Comparison of ENCODE assay signal across 15 cellular contexts in genomic region chr2:200369886-200370285, GRCh38.
"Had no signal": no experiment of that assay in that cellular context is flagged by ENCODE, and none has a peak within 500 bp of the region (broad histone marks: within the 10 kb centered on the region; RNA-seq: fewer than 3 reads in every experiment).

No MANE protein-coding gene starts in this region.

- DNase-seq: activated CD4-positive, alpha-beta memory T cell treated with anti-CD3 and anti-CD28 coated beads for 36 hours; activated gamma-delta T cell; activated T-cell treated with anti-CD3 and anti-CD28 coated beads, Interleukin-2, amount 50 U/mL, for 48 hours; amygdala; brain microvascular endothelial cell; foreskin melanocyte; head of caudate nucleus; kidney; midbrain; right cardiac atrium; tibial artery had no signal

- H3K27ac Mint-ChIP-seq: activated CD4-positive, alpha-beta memory T cell treated with anti-CD3 and anti-CD28 coated beads for 36 hours; activated naive CD8-positive, alpha-beta T cell; stimulated activated effector memory CD8-positive, alpha-beta T cell treated with anti-CD3 and anti-CD28 coated beads, Interleukin-12 subunit alpha, Interleukin-12 subunit beta, amount 100 ng/mL, for 72 hours had no signal

- H3K9me3 ChIP-seq: tibial artery had no signal

- H3K36me3 ChIP-seq: tibial artery had no signal

- H3K27ac ChIP-seq: brain microvascular endothelial cell, parathyroid adenoma, tibial artery had no signal

- H2AFZ ChIP-seq: parathyroid adenoma had no signal

- H3K9ac ChIP-seq: parathyroid adenoma had no signal

- H3K9me3 Mint-ChIP-seq: activated CD4-positive, alpha-beta memory T cell treated with anti-CD3 and anti-CD28 coated beads for 36 hours; stimulated activated effector memory CD8-positive, alpha-beta T cell treated with anti-CD3 and anti-CD28 coated beads, Interleukin-12 subunit alpha, Interleukin-12 subunit beta, amount 100 ng/mL, for 72 hours had no signal

- H3K4me3 ChIP-seq: tibial artery had no signal

- H3K27me3 ChIP-seq: brain microvascular endothelial cell, tibial artery had no signal

- H3K36me3 Mint-ChIP-seq: activated CD4-positive, alpha-beta memory T cell treated with anti-CD3 and anti-CD28 coated beads for 36 hours; stimulated activated effector memory CD8-positive, alpha-beta T cell treated with anti-CD3 and anti-CD28 coated beads, Interleukin-12 subunit alpha, Interleukin-12 subunit beta, amount 100 ng/mL, for 72 hours had no signal

- FAIRE-seq: endometrium, kidney had no signal

- H3K4me3 Mint-ChIP-seq: activated CD4-positive, alpha-beta memory T cell treated with anti-CD3 and anti-CD28 coated beads for 36 hours; activated naive CD8-positive, alpha-beta T cell; stimulated activated effector memory CD8-positive, alpha-beta T cell treated with anti-CD3 and anti-CD28 coated beads, Interleukin-12 subunit alpha, Interleukin-12 subunit beta, amount 100 ng/mL, for 72 hours had no signal
